Comparison of ENCODE assay signal across 8 cellular contexts in genomic region chr5:149141224-149141956, GRCh38. TPM values are rescaled to one million over a fixed set of nuclear protein-coding genes. Genes with fewer than 3 reads are reported as not detected.
DNase-seq lines count a peak whose midpoint lies in the region; ATAC-seq and TF ChIP-seq lines count a peak whose summit lies in the region.

Gene ABLIM3, plus strand, starts transcription at chr5:149141493. Its CDS starts 603 bp downstream, at chr5:149142096.

- H3K9me3 ChIP-seq in left lung: no peaks in the 10 kb centered on the region

- intact Hi-C loops in dendritic cell treated with granulocyte-macrophage colony-stimulating factor and Interleukin-4, amounts not matched to agents 40 ng/mL and 50 ng/mL, for 4 days (cut with micrococcal nuclease): loop anchor here (1.0 to 2.0 kb wide), 2 partner anchors 88 to 127 kb away; no protein-coding TSS in a partner anchor
- intact Hi-C loops in left lung (cut with DNase I): loop anchor here in 1 of 2 donors (5.0 kb wide), 1 partner anchor 86 kb away; no protein-coding TSS in a partner anchor

- peak within 1 kb of the TSS; percentile 68 to 83 for H3K4me3 ChIP-seq in left lung

- DNase-seq in DMS79 treated with DMSO at 0.1 percent for 48 hours (lab: John Stamatoyannopoulos, UW): peak; percentile 15
- no peak for DNase-seq in DMS79 (lab: John Stamatoyannopoulos, UW)
- peak; percentile 6 for DNase-seq in NCI-H2171 (lab: John Stamatoyannopoulos, UW)
- peak; percentile 51 to 68 for DNase-seq in activated CD4-positive, alpha-beta T cell treated with anti-CD3 and anti-CD28 coated beads, Interleukin-2, amount 50 U/mL, for 24 hours (ENCODE audit: low read depth in 1 of 2, low spot score in 1 of 2)
- DNase-seq in left lung: peak; percentile 67 to 95
- DNase-seq in stimulated activated CD4-positive, alpha-beta T cell treated with anti-CD3 and anti-CD28 coated beads, Interleukin-2, amount 100 ng/mL, for 24 hours: peak; percentile 75 to 78

- no peaks in the 10 kb centered on the region for H3K9me3 Mint-ChIP-seq in dendritic cell treated with granulocyte-macrophage colony-stimulating factor and Interleukin-4, amounts not matched to agents 40 ng/mL and 50 ng/mL, for 4 days

- H3K27me3 ChIP-seq in left lung: peaks cover 0 to 15% of the 10 kb centered on the region in 2 donors

- H3K4me1 ChIP-seq in left lung: peaks cover 0 to 36% of the 10 kb centered on the region in 2 donors

- H3K36me3 ChIP-seq in left lung: no peaks in the 10 kb centered on the region

- no peaks in the 10 kb centered on the region for H3K36me3 Mint-ChIP-seq in dendritic cell treated with granulocyte-macrophage colony-stimulating factor and Interleukin-4, amounts not matched to agents 40 ng/mL and 50 ng/mL, for 4 days (ENCODE audit: low read depth)

- peak within 1 kb of the TSS; percentile 60 to 75 for H3K27ac ChIP-seq in left lung

- no peak within 1 kb of the TSS for H3K27ac Mint-ChIP-seq in dendritic cell treated with granulocyte-macrophage colony-stimulating factor and Interleukin-4, amounts not matched to agents 40 ng/mL and 50 ng/mL, for 4 days

- peaks cover 9% of the 10 kb centered on the region for H3K4me1 Mint-ChIP-seq in dendritic cell treated with granulocyte-macrophage colony-stimulating factor and Interleukin-4, amounts not matched to agents 40 ng/mL and 50 ng/mL, for 4 days (ENCODE audit: low read depth)

- TF ChIP-seq CTCF in left lung (IDR thresholded peaks at IDR 0.05): peak; percentile 97 to 98

- peaks cover 20% of the 10 kb centered on the region for H3K27me3 Mint-ChIP-seq in dendritic cell treated with granulocyte-macrophage colony-stimulating factor and Interleukin-4, amounts not matched to agents 40 ng/mL and 50 ng/mL, for 4 days

- peak within 1 kb of the TSS; percentile 56 for H3K4me3 Mint-ChIP-seq in dendritic cell treated with granulocyte-macrophage colony-stimulating factor and Interleukin-4, amounts not matched to agents 40 ng/mL and 50 ng/mL, for 4 days

- ATAC-seq in HG02678 (IDR thresholded peaks at IDR 0.05; ENCODE audit: unreplicated experiment) (peak; percentile 92), left lung (peak; percentile 98)

RNA-seq across cellular contexts. Expression of gene ABLIM3, which starts in this region (rescaled TPM):
- total RNA-seq in left lung: 10 to 100 TPM; 33.2 to 35.3 TPM
